ENCODE assay signal across 8 cellular contexts in genomic region chr1:43366601-43367025, GRCh38. TPM values are rescaled to one million over a fixed set of nuclear protein-coding genes. Genes with fewer than 3 reads are reported as not detected.
A peak's percentile ranks its signal among the peaks of the same experiment; 100 is the strongest.
DNase-seq lines count a peak whose midpoint lies in the region; ATAC-seq, FAIRE-seq and TF ChIP-seq lines count a peak whose summit lies in the region.

No MANE protein-coding gene starts in this region.

- peak overlapping the region; percentile 25 for H3K9ac ChIP-seq in H9 (ENCODE audit: extremely low read depth, insufficient read length, low read length)

- WGBS in H9 (ENCODE audit: extremely low coverage, insufficient read length, low lambda C conversion rate) = no CpG with 5 or more reads among the region's 5 CpGs
- WGBS in hepatocyte (ENCODE audit: low lambda C conversion rate, missing lambda C conversion rate) = 47% methylated on average over 3 of the region's 5 CpGs

- H3K9me3 ChIP-seq in H9 (ENCODE audit: control insufficient read depth, low read depth, low read length) (no peaks in the 10 kb centered on the region), hepatocyte (ENCODE audit: low read depth) (no peaks in the 10 kb centered on the region)

- no peaks in the 10 kb centered on the region for H3K36me3 ChIP-seq in hepatocyte (replicated peaks; ENCODE audit: insufficient read depth, low read depth)

- CTCF ChIA-PET in WTC11 (lab: Charles Lee) = interaction anchor here (0.6 to 2.5 kb wide), 2 partner anchors 9 to 13 kb away, joined by 3 to 23 read pairs; partner anchors contain the start of gene CDC20

- H3K23ac ChIP-seq in H9 (ENCODE audit: insufficient read length, low read depth, low read length) = no peak overlapping the region

- no peak overlapping the region for H3T11ph ChIP-seq in H9 (ENCODE audit: low read length)

- H3K27ac Mint-ChIP-seq in H9 (0 out of 7 replicates have a peak overlapping the region, but pooled peaks of 1 of the 3 experiments have one; percentile 44), WTC11 (no peak overlapping the region)

- H3K4me1 Mint-ChIP-seq in H9 (peaks cover 25 to 39% of the 10 kb centered on the region in 2 experiments), WTC11 (peaks cover 26% of the 10 kb centered on the region)

- H2BK12ac ChIP-seq in H9 (ENCODE audit: insufficient read length, low read depth, low read length) = no peak overlapping the region

- ATAC-seq in WTC11 = peak; percentile 1

- H3K4me3 ChIP-seq in hepatocyte = peak overlapping the region; percentile 91
- peak overlapping the region; percentile 72 to 89 (median 82) for H3K4me3 ChIP-seq in skin epidermis

- no peak overlapping the region for H2BK120ac ChIP-seq in H9 (ENCODE audit: low read depth, low read length, poor library complexity, severe bottlenecking)

- no peak overlapping the region for H4K8ac ChIP-seq in H9 (replicated peaks; ENCODE audit: insufficient read length, low read depth, low read length)

- H3K27ac ChIP-seq in H9 (ENCODE audit: insufficient read length, low read depth, low read length) = no peak overlapping the region
- H3K27ac ChIP-seq in hepatocyte = peak overlapping the region; percentile 99
- H3K27ac ChIP-seq in skin epidermis = peak overlapping the region; percentile 83 to 99 (median 98)

- H3K27me3 Mint-ChIP-seq in H9 (ENCODE audit: low read depth) (no peaks in the 10 kb centered on the region), WTC11 (ENCODE audit: low read depth) (no peaks in the 10 kb centered on the region)

- H3K4me1 ChIP-seq in H9 (ENCODE audit: insufficient read depth, low read length) = no peaks in the 10 kb centered on the region; the same call in 1 of the 2 replicates
- peaks cover 14% of the 10 kb centered on the region for H3K4me1 ChIP-seq in hepatocyte (ENCODE audit: insufficient read depth)

- no peak overlapping the region for H2BK15ac ChIP-seq in H9 (ENCODE audit: low read depth, low read length)

- H3K4me2 ChIP-seq in H9 (ENCODE audit: insufficient read depth, insufficient read length, low read length) = peak overlapping the region; percentile 78
- peak overlapping the region; percentile 96 for H3K4me2 ChIP-seq in hepatocyte

- H3K36me3 Mint-ChIP-seq in H9 (ENCODE audit: insufficient read depth in 1 of 3, low read depth in 3 of 3) = peaks cover 24 to 37% (median 32%) of the 10 kb centered on the region in 3 experiments; a peak in 6 of 7 replicates
- H3K36me3 Mint-ChIP-seq in WTC11 = peaks cover 30% of the 10 kb centered on the region

- no peaks in the 10 kb centered on the region for H3K9me2 ChIP-seq in hepatocyte (replicated peaks; ENCODE audit: insufficient read depth)

- TF ChIP-seq CTCF in H9 (conservative IDR thresholded peaks at IDR 0.05) (no peak), WTC11 (IDR thresholded peaks at IDR 0.05) (no peak), hepatocyte (IDR thresholded peaks at IDR 0.05; ENCODE audit: poor library complexity) (no peak)

- no peaks in the 10 kb centered on the region for H3K79me1 ChIP-seq in H9 (ENCODE audit: insufficient read depth, low read depth, low read length, poor library complexity, severe bottlenecking)

- no peak overlapping the region for H4K5ac ChIP-seq in H9 (ENCODE audit: insufficient read length, low read depth, low read length)

- H3K4me3 Mint-ChIP-seq in H9 (peak overlapping the region; percentile 74 to 86), WTC11 (peak overlapping the region; percentile 81)

- no peak overlapping the region for H3K18ac ChIP-seq in H9 (ENCODE audit: insufficient read length, low read depth, low read length)

- no peak overlapping the region for H2BK20ac ChIP-seq in H9 (ENCODE audit: low read depth, low read length, poor library complexity, severe bottlenecking)

- no peak for DNase-seq in H9
- DNase-seq in WTC11 (ENCODE audit: low spot score) = peak; percentile 30
- DNase-seq in hepatocyte (ENCODE audit: low spot score) = peak; percentile 30
- no peak for DNase-seq in NCI-H526 (lab: John Stamatoyannopoulos, UW)
- DNase-seq in DMS114 treated with DMSO at 0.1 percent for 48 hours (lab: John Stamatoyannopoulos, UW; ENCODE audit: unreplicated experiment) = no peak
- DNase-seq in retina = no peak
- no peak for DNase-seq in HTR-8/SVneo (ENCODE audit: insufficient read length, low spot score)

- no peak overlapping the region for H2AK5ac ChIP-seq in H9 (ENCODE audit: insufficient read length, low read length)

- no peak overlapping the region for H4K91ac ChIP-seq in H9 (ENCODE audit: insufficient read length, low read depth, low read length)

- no peak for FAIRE-seq in HTR-8/SVneo (lab: Jason Lieb, UNC)

- H4K20me1 ChIP-seq in H9 (ENCODE audit: control insufficient read depth, insufficient read depth, insufficient read length) (no peaks in the 10 kb centered on the region), hepatocyte (ENCODE audit: insufficient read depth, poor library complexity, severe bottlenecking) (peaks cover 3% of the 10 kb centered on the region)

- H3K4ac ChIP-seq in H9 (ENCODE audit: low read depth, low read length) = no peak overlapping the region

- H3K27me3 ChIP-seq in H9 (ENCODE audit: insufficient read depth, low read length) (no peaks in the 10 kb centered on the region), hepatocyte (no peaks in the 10 kb centered on the region)

- no peaks in the 10 kb centered on the region; the same call in 1 of the 2 replicates for H3K79me2 ChIP-seq in H9 (ENCODE audit: insufficient read depth, low read length)
- peaks cover 45% of the 10 kb centered on the region for H3K79me2 ChIP-seq in hepatocyte

- H3K14ac ChIP-seq in H9 (ENCODE audit: insufficient read depth, low read length) = no peak overlapping the region

- peaks cover 15% of the 10 kb centered on the region for H3K23me2 ChIP-seq in H9 (ENCODE audit: insufficient read length, low read depth, low read length, poor library complexity, severe bottlenecking)

- no peak overlapping the region for H2BK5ac ChIP-seq in H9 (ENCODE audit: insufficient read length, low read length)

- H3K9me3 Mint-ChIP-seq in H9 (no peaks in the 10 kb centered on the region), WTC11 (no peaks in the 10 kb centered on the region)

- H2AFZ ChIP-seq in H9 (ENCODE audit: low read length) (no peak overlapping the region), hepatocyte (no peak overlapping the region)

- H3K56ac ChIP-seq in H9 (ENCODE audit: insufficient read length, low read depth, low read length) = no peak overlapping the region

- POLR2A ChIA-PET in WTC11 (lab: Charles Lee) = no interaction called here

TF ChIP-seq in WTC11, 78 proteins besides CTCF, POLR2A, EP300 and RAD21:
- TF ChIP-seq, protein P1, sequence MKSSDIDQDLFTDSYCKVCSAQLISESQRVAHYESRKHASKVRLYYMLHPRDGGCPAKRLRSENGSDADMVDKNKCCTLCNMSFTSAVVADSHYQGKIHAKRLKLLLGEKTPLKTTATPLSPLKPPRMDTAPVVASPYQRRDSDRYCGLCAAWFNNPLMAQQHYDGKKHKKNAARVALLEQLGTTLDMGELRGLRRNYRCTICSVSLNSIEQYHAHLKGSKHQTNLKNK (CRISPR knock-in tag; IDR thresholded peaks at IDR 0.05) = no peak
- TF ChIP-seq GTF2I (CRISPR knock-in tag; conservative IDR thresholded peaks at IDR 0.05) (peak; percentile 71; the same call in 1 of the 2 replicates), MYBL2 (CRISPR knock-in tag; IDR thresholded peaks at IDR 0.05) (no peak), CREB1 (CRISPR knock-in tag; IDR thresholded peaks at IDR 0.05) (no peak)

RNA-seq across cellular contexts. Expression of gene ELOVL1, which starts 1.2 kb away (rescaled TPM):
- total RNA-seq in H9 (2021) (20.7 and 21.6 TPM in 2 replicates), WTC11 (2021) (22.6 to 26.6 TPM (median 24.1 TPM) in 3 replicates), hepatocyte (90.8 and 92.4 TPM in 2 replicates)
- 175 and 185 TPM in 2 replicates for polyA plus RNA-seq in hepatocyte

RNA-seq across cellular contexts. Expression of gene CDC20, which starts 7.8 kb away (rescaled TPM):
- total RNA-seq in H9 (2021) (246 and 251 TPM in 2 replicates), WTC11 (2021) (246 to 280 TPM (median 265 TPM) in 3 replicates), hepatocyte (12.2 and 13.6 TPM in 2 replicates)
- polyA plus RNA-seq in hepatocyte = 19.7 and 21.5 TPM in 2 replicates

RNA-seq across cellular contexts. Expression of gene MED8, which starts 23.0 kb away (rescaled TPM):
- total RNA-seq in H9 (2021) (19.1 and 23.0 TPM in 2 replicates), WTC11 (2021) (17.7 to 19.5 TPM (median 18.0 TPM) in 3 replicates), hepatocyte (58.6 and 60.6 TPM in 2 replicates)
- 68.3 and 70.4 TPM in 2 replicates for polyA plus RNA-seq in hepatocyte

RNA-seq across cellular contexts. Expression of gene SZT2, which starts 23.1 kb away (rescaled TPM):
- total RNA-seq in H9 (2021) (14.8 and 16.8 TPM in 2 replicates), WTC11 (2021) (20.2 to 28.4 TPM (median 21.5 TPM) in 3 replicates), hepatocyte (13.7 and 18.8 TPM in 2 replicates)
- 13.8 and 14.8 TPM in 2 replicates for polyA plus RNA-seq in hepatocyte

RNA-seq across cellular contexts. Expression of gene MPL, which starts 29.0 kb away (rescaled TPM):
- total RNA-seq in H9 (2021) (0.35 TPM in 1 of 2 replicates, not detected in the other), WTC11 (2021) (0.15 to 0.44 TPM (median 0.21 TPM) in 3 replicates), hepatocyte (not detected in 2 replicates)
- 0.16 and 0.54 TPM in 2 replicates for polyA plus RNA-seq in hepatocyte

Comparison
In these comparisons a context has a peak if more than half of its experiments do, and no peak if none do; other contexts are left out.
1. DNase-seq: peak in WTC11 (single experiment) and hepatocyte (single experiment); none in H9 (single experiment), NCI-H526 (0 of 2), DMS114 treated with DMSO at 0.1 percent for 48 hours (single experiment), retina (single experiment) and HTR-8/SVneo (single experiment).
2. RNA of gene CDC20, which starts 7.8 kb away (total RNA-seq): 246 to 280 TPM in WTC11 and 246 to 251 TPM in H9; 12.2 to 13.6 TPM in hepatocyte; every median in the first group is over 10 times any median in the second.